In genomic region chr17:59722623-59723022, GRCh38 we compare ENCODE assay signal across 22 cellular contexts.
"Had no signal": no experiment of that assay in that cellular context is flagged by ENCODE, and none has a peak within 500 bp of the region (broad histone marks: within the 10 kb centered on the region; RNA-seq: fewer than 3 reads in every experiment).

No MANE protein-coding gene starts in this region.

- H3K27ac ChIP-seq: foreskin keratinocyte, left ventricle myocardium inferior, pancreas, psoas muscle, right atrium auricular region, testis, vagina had no signal

- H3K36me3 ChIP-seq: left ventricle myocardium inferior, pancreas, right atrium auricular region, vagina had no signal

- ATAC-seq: foreskin keratinocyte; pancreas; psoas muscle; stimulated activated naive CD8-positive, alpha-beta T cell treated with anti-CD3 and anti-CD28 coated beads, Interleukin-15, amount 100 ng/mL, for 72 hours had no signal

- FAIRE-seq: pancreas had no signal

- H3K4me1 ChIP-seq: foreskin keratinocyte had no signal

- H3K9me3 ChIP-seq: left ventricle myocardium inferior, pancreas, psoas muscle, right atrium auricular region, testis, vagina had no signal

- H3K4me3 ChIP-seq: left ventricle myocardium inferior, pancreas, psoas muscle, right atrium auricular region, testis, vagina had no signal

- H3K27me3 ChIP-seq: foreskin keratinocyte, pancreas, right atrium auricular region, testis, vagina had no signal

- DNase-seq: activated CD4-positive, alpha-beta memory T cell treated with anti-CD3 and anti-CD28 coated beads for 36 hours; activated CD4-positive, alpha-beta T cell treated with anti-CD3 and anti-CD28 coated beads for 48 hours; activated naive CD4-positive, alpha-beta T cell treated with anti-CD3 and anti-CD28 coated beads for 36 hours; activated naive CD8-positive, alpha-beta T cell treated with anti-CD3 and anti-CD28 coated beads, Interleukin-2, amount 10 ng/mL, durations not matched to agents 7 days and 5 days; activated T-cell treated with anti-CD3 and anti-CD28 coated beads, Interleukin-2, amount 50 U/mL, for 48 hours; amniotic stem cell; cerebellar nuclear complex; cortex of kidney; effector CD8-positive, alpha-beta T cell; foreskin keratinocyte; immature natural killer cell; kidney glomerular epithelial cell; left ventricle myocardium inferior; midbrain; pancreas; psoas muscle; stimulated activated CD4-positive, alpha-beta T cell treated with anti-CD3 and anti-CD28 coated beads, Interleukin-1b, Interleukin-23, amount 100 ng/mL, for 48 hours; stimulated activated naive CD8-positive, alpha-beta T cell treated with anti-CD3 and anti-CD28 coated beads, Interleukin-15, amount 100 ng/mL, for 72 hours; T1000; testis had no signal
